ENCODE assay signal across 19 cellular contexts in the genomic region with DNA sequence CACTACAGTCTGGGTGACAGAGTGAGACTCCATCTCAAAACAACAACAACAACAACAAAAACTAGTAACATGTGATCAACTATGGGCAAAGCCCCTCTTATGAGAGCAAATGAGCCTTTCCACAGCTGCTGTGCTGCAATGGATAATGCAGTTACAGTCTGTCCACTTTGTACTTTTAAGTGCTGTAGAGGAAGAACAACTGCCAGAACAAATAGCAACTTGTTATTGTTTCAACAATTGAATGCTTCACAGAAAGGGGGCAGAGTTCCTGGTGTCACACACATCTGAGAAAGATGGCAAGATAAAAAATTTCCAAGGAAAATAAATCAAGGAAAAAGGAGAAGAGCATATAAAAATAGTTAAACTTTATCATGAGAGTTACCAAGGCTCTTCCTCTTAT.
DNase-seq lines count a peak whose midpoint lies in the region; ATAC-seq, FAIRE-seq and TF ChIP-seq lines count a peak whose summit lies in the region.
"Had no signal": no experiment of that assay in that cellular context is flagged by ENCODE, and none has a peak within 500 bp of the region (broad histone marks: within the 10 kb centered on the region; RNA-seq: fewer than 3 reads in every experiment).

No MANE protein-coding gene starts in this region.

- H4K20me1 ChIP-seq in OCI-LY1 (ENCODE audit: insufficient read depth, low read length), result no peaks in the 10 kb centered on the region
- H4K20me1 ChIP-seq in endothelial cell of umbilical vein (replicated peaks; ENCODE audit: control insufficient read depth, extremely low read depth, insufficient read depth, low read length), result no peaks in the 10 kb centered on the region
- no peaks in the 10 kb centered on the region for H4K20me1 ChIP-seq in osteoblast (ENCODE audit: insufficient read depth, low read length)

- peak; percentile 46 for FAIRE-seq in endothelial cell of umbilical vein (lab: Jason Lieb, UNC)

- no peaks in the 10 kb centered on the region for H3K9me1 ChIP-seq in endothelial cell of umbilical vein (replicated peaks; ENCODE audit: control insufficient read depth, extremely low read depth, insufficient read depth, low read length)

- H3K36me3 ChIP-seq in A673 (ENCODE audit: insufficient read depth, low read length, poor library complexity, severe bottlenecking) (no peaks in the 10 kb centered on the region), OCI-LY1 (ENCODE audit: insufficient read depth, low read length) (no peaks in the 10 kb centered on the region), endothelial cell of umbilical vein (ENCODE audit: control insufficient read depth in 2 of 2, extremely low read depth in 1 of 2, insufficient read depth in 2 of 2, low read length in 2 of 2) (no peaks in the 10 kb centered on the region), osteoblast (ENCODE audit: insufficient read depth, low read length) (no peaks in the 10 kb centered on the region), right lobe of liver (no peaks in the 10 kb centered on the region)
- no peaks in the 10 kb centered on the region for H3K36me3 ChIP-seq in naive thymus-derived CD4-positive, alpha-beta T cell (ENCODE audit: control insufficient read depth in 2 of 3, insufficient read depth in 3 of 3, low read length in 3 of 3)

- DNase-seq in A673 (ENCODE audit: low spot score), result no peak
- DNase-seq in endothelial cell of umbilical vein (ENCODE audit: low read depth, low spot score), result peak; percentile 85
- DNase-seq in osteoblast (ENCODE audit: insufficient read length, low spot score, missing footprints), result no peak
- no peak for DNase-seq in right lobe of liver
- no peak for DNase-seq in naive thymus-derived CD4-positive, alpha-beta T cell
- no peak for DNase-seq in CD14-positive monocyte (ENCODE audit: low spot score)
- DNase-seq: amniotic stem cell; CD8-positive, alpha-beta T cell; left cardiac atrium; NCI-H2081; NCI-H526 treated with DMSO at 0.1 percent for 48 hours; PC-9; T1000; trophoblast cell had no signal

- POLR2A ChIA-PET in A673 (lab: Charles Lee; ENCODE audit: low non-redundant PET) (no interaction called here), endothelial cell of umbilical vein (lab: Charles Lee) (no interaction called here)
- POLR2A ChIA-PET in naive thymus-derived CD4-positive, alpha-beta T cell (lab: Charles Lee), result no interaction called here

- H3F3A ChIP-seq in OCI-LY1 (ENCODE audit: insufficient read depth, low read length), result 0 out of 2 replicates have a peak, but pooled peaks cover 3% of the 10 kb centered on the region

- H3K9ac ChIP-seq in OCI-LY1 (ENCODE audit: low read length), result no peak overlapping the region
- H3K9ac ChIP-seq in endothelial cell of umbilical vein (replicated peaks; ENCODE audit: extremely low read depth, insufficient read depth, low read length), result no peak overlapping the region

- peaks cover 13% of the 10 kb centered on the region for H3K4me1 ChIP-seq in A673 (ENCODE audit: insufficient read depth, low read length, poor library complexity, severe bottlenecking)
- H3K4me1 ChIP-seq in OCI-LY1 (ENCODE audit: insufficient read depth, low read length, severe bottlenecking), result peaks cover 16% of the 10 kb centered on the region
- H3K4me1 ChIP-seq in endothelial cell of umbilical vein (ENCODE audit: control insufficient read depth, extremely low read depth, insufficient read depth, low read length), result peaks cover 15% of the 10 kb centered on the region
- H3K4me1 ChIP-seq in osteoblast (ENCODE audit: insufficient read depth, low read length), result peaks cover 19% of the 10 kb centered on the region
- H3K4me1 ChIP-seq in right lobe of liver, result peaks cover 0 to 11% (median 0%) of the 10 kb centered on the region in 4 donors
- H3K4me1 ChIP-seq in naive thymus-derived CD4-positive, alpha-beta T cell (ENCODE audit: control insufficient read depth in 2 of 2, insufficient read depth in 2 of 2, low read length in 2 of 2), result no peaks in the 10 kb centered on the region

- no peak for TF ChIP-seq POLR2A in endothelial cell of umbilical vein (IDR thresholded peaks at IDR 0.05; ENCODE audit: low read depth, low read length)
- TF ChIP-seq POLR2A in right lobe of liver (IDR thresholded peaks at IDR 0.05), result no peak

- no peak overlapping the region for H2AFZ ChIP-seq in OCI-LY1 (ENCODE audit: low read length)
- H2AFZ ChIP-seq in endothelial cell of umbilical vein (ENCODE audit: low read depth, low read length), result no peak overlapping the region
- H2AFZ ChIP-seq in osteoblast (ENCODE audit: low read length), result no peak overlapping the region
- H2AFZ ChIP-seq: PC-9 had no signal

- H3K79me2 ChIP-seq in OCI-LY1 (ENCODE audit: insufficient read depth, low read length) (no peaks in the 10 kb centered on the region), endothelial cell of umbilical vein (ENCODE audit: control insufficient read depth, insufficient read depth, low read length) (no peaks in the 10 kb centered on the region), osteoblast (ENCODE audit: insufficient read depth, low read length) (no peaks in the 10 kb centered on the region)

- H3K4me3 ChIP-seq in A673 (ENCODE audit: low read depth, low read length, poor library complexity, severe bottlenecking) (no peak overlapping the region), OCI-LY1 (ENCODE audit: low read depth, low read length, poor library complexity, severe bottlenecking) (no peak overlapping the region), endothelial cell of umbilical vein (replicated peaks in 1 of 3; ENCODE audit: insufficient read depth in 1 of 3, low read depth in 1 of 3, low read length in 3 of 3) (no peak overlapping the region), osteoblast (ENCODE audit: insufficient read depth, low read length) (no peak overlapping the region), right lobe of liver (no peak overlapping the region)
- H3K4me3 ChIP-seq in naive thymus-derived CD4-positive, alpha-beta T cell (ENCODE audit: low read length), result no peak overlapping the region
- H3K4me3 ChIP-seq: PC-9 had no signal

- no peaks in the 10 kb centered on the region for H3K9me3 Mint-ChIP-seq in naive thymus-derived CD4-positive, alpha-beta T cell
- H3K9me3 Mint-ChIP-seq in CD14-positive monocyte, result peaks cover 0 to 3% (median 0%) of the 10 kb centered on the region in 7 donors
- H3K9me3 Mint-ChIP-seq: activated T-helper 17 cell treated with anti-CD3 and anti-CD28 coated beads, Interleukin-2, amount 50 U/mL, for 72 hours; CD8-positive, alpha-beta T cell; stimulated activated effector memory CD8-positive, alpha-beta T cell treated with anti-CD3 and anti-CD28 coated beads, Interleukin-12 subunit alpha, Interleukin-12 subunit beta, amount 100 ng/mL, for 72 hours had no signal

- TF ChIP-seq CTCF in A673 (conservative IDR thresholded peaks at IDR 0.05; ENCODE audit: low read depth, low read length) (0 out of 2 replicates have a peak, but pooled peaks have one; percentile 13), OCI-LY1 (IDR thresholded peaks at IDR 0.05; ENCODE audit: low read length) (no peak), endothelial cell of umbilical vein (IDR thresholded peaks at IDR 0.05; ENCODE audit: extremely low read depth in 1 of 2, insufficient read depth in 1 of 2, low read depth in 1 of 2, low read length in 2 of 2) (peak in 1 of 2 donors; percentile 4), osteoblast (IDR thresholded peaks at IDR 0.05; ENCODE audit: extremely low read depth, low read depth, low read length) (peak; percentile 21), right lobe of liver (IDR thresholded peaks at IDR 0.05) (no peak), CD14-positive monocyte (IDR thresholded peaks at IDR 0.05) (no peak)

- intact Hi-C loops in A673 (cut with micrococcal nuclease; ENCODE audit: unreplicated experiment), result no loop called here
- intact Hi-C loops in endothelial cell of umbilical vein (cut with micrococcal nuclease), result no loop called here
- intact Hi-C loops in right lobe of liver (cut with DNase I), result no loop called here
- intact Hi-C loops in naive thymus-derived CD4-positive, alpha-beta T cell (cut with micrococcal nuclease), result no loop called here
- intact Hi-C loops in CD14-positive monocyte (cut with micrococcal nuclease), result no loop called here

- CTCF ChIA-PET in A673 (lab: Charles Lee), result no interaction called here
- CTCF ChIA-PET in endothelial cell of umbilical vein (lab: Charles Lee), result interaction anchor here (0.7 to 2.6 kb wide), 7 partner anchors 14 to 63 kb away, joined by 3 to 10 read pairs (median 4); no protein-coding TSS in a partner anchor
- CTCF ChIA-PET in naive thymus-derived CD4-positive, alpha-beta T cell (lab: Charles Lee), result no interaction called here

- H3K9me3 ChIP-seq in A673 (ENCODE audit: low read depth, low read length, poor library complexity, severe bottlenecking) (no peaks in the 10 kb centered on the region), OCI-LY1 (ENCODE audit: low read length) (no peaks in the 10 kb centered on the region), endothelial cell of umbilical vein (replicated peaks; ENCODE audit: control insufficient read depth, insufficient read depth, low read length) (no peaks in the 10 kb centered on the region), osteoblast (ENCODE audit: low read depth, low read length) (no peaks in the 10 kb centered on the region), right lobe of liver (no peaks in the 10 kb centered on the region)
- H3K9me3 ChIP-seq in naive thymus-derived CD4-positive, alpha-beta T cell (ENCODE audit: control insufficient read depth in 2 of 3, low read length in 3 of 3), result no peaks in the 10 kb centered on the region

- no TSS peak for BruUV-seq in A673 (replicated peaks; lab: Mats Ljungman, UMichigan)
- BruUV-seq in endothelial cell of umbilical vein (replicated peaks; lab: Mats Ljungman, UMichigan), result no TSS peak

- H3K27ac ChIP-seq in A673 (ENCODE audit: low read depth, low read length, poor library complexity, severe bottlenecking), result no peak overlapping the region
- H3K27ac ChIP-seq in OCI-LY1 (ENCODE audit: low read depth, low read length, poor library complexity, severe bottlenecking), result peak overlapping the region; percentile 29
- peak overlapping the region; percentile 45 for H3K27ac ChIP-seq in endothelial cell of umbilical vein (ENCODE audit: insufficient read depth, low read depth, low read length)
- H3K27ac ChIP-seq in osteoblast (ENCODE audit: low read depth, low read length), result no peak overlapping the region
- H3K27ac ChIP-seq in right lobe of liver, result no peak overlapping the region
- no peak overlapping the region for H3K27ac ChIP-seq in naive thymus-derived CD4-positive, alpha-beta T cell (ENCODE audit: low read depth, low read length)
- H3K27ac ChIP-seq: PC-9 had no signal

- no peak overlapping the region for H3K4me3 Mint-ChIP-seq in naive thymus-derived CD4-positive, alpha-beta T cell
- no peak overlapping the region for H3K4me3 Mint-ChIP-seq in CD14-positive monocyte
- H3K4me3 Mint-ChIP-seq: activated T-helper 17 cell treated with anti-CD3 and anti-CD28 coated beads, Interleukin-2, amount 50 U/mL, for 72 hours; CD8-positive, alpha-beta T cell; stimulated activated effector memory CD8-positive, alpha-beta T cell treated with anti-CD3 and anti-CD28 coated beads, Interleukin-12 subunit alpha, Interleukin-12 subunit beta, amount 100 ng/mL, for 72 hours had no signal

- H3K4me1 Mint-ChIP-seq in naive thymus-derived CD4-positive, alpha-beta T cell, result no peaks in the 10 kb centered on the region
- H3K4me1 Mint-ChIP-seq in CD14-positive monocyte, result no peaks in the 10 kb centered on the region
- H3K4me1 Mint-ChIP-seq: activated T-helper 17 cell treated with anti-CD3 and anti-CD28 coated beads, Interleukin-2, amount 50 U/mL, for 72 hours; stimulated activated effector memory CD8-positive, alpha-beta T cell treated with anti-CD3 and anti-CD28 coated beads, Interleukin-12 subunit alpha, Interleukin-12 subunit beta, amount 100 ng/mL, for 72 hours had no signal

- H3K27me3 ChIP-seq in A673 (replicated peaks; ENCODE audit: insufficient read depth, low read depth, low read length, poor library complexity) (no peaks in the 10 kb centered on the region), OCI-LY1 (ENCODE audit: insufficient read depth, low read length) (no peaks in the 10 kb centered on the region), endothelial cell of umbilical vein (ENCODE audit: control insufficient read depth in 2 of 2, insufficient read depth in 2 of 2, low read length in 2 of 2) (no peaks in the 10 kb centered on the region), osteoblast (ENCODE audit: insufficient read depth, low read length) (no peaks in the 10 kb centered on the region), right lobe of liver (no peaks in the 10 kb centered on the region)
- H3K27me3 ChIP-seq in naive thymus-derived CD4-positive, alpha-beta T cell (ENCODE audit: control insufficient read depth in 2 of 2, insufficient read depth in 2 of 2, low read length in 2 of 2), result no peaks in the 10 kb centered on the region

- dilution Hi-C loops in endothelial cell of umbilical vein (cut with MboI; ENCODE audit: extremely low pct_ligation_motif_present, low sequenced_read_pairs), result no loop called here

- no peak overlapping the region for H3K27ac Mint-ChIP-seq in naive thymus-derived CD4-positive, alpha-beta T cell
- H3K27ac Mint-ChIP-seq in CD14-positive monocyte, result no peak overlapping the region
- H3K27ac Mint-ChIP-seq: activated T-helper 17 cell treated with anti-CD3 and anti-CD28 coated beads, Interleukin-2, amount 50 U/mL, for 72 hours; CD8-positive, alpha-beta T cell; progenitor cell of endocrine pancreas; stimulated activated effector memory CD8-positive, alpha-beta T cell treated with anti-CD3 and anti-CD28 coated beads, Interleukin-12 subunit alpha, Interleukin-12 subunit beta, amount 100 ng/mL, for 72 hours had no signal

- H3K36me3 Mint-ChIP-seq in naive thymus-derived CD4-positive, alpha-beta T cell, result peaks cover 0 to 22% (median 4%) of the 10 kb centered on the region in 5 donors
- peaks cover 2 to 9% of the 10 kb centered on the region in 2 donors for H3K36me3 Mint-ChIP-seq in CD14-positive monocyte
- H3K36me3 Mint-ChIP-seq: stimulated activated effector memory CD8-positive, alpha-beta T cell treated with anti-CD3 and anti-CD28 coated beads, Interleukin-12 subunit alpha, Interleukin-12 subunit beta, amount 100 ng/mL, for 72 hours had no signal

- H3K4me2 ChIP-seq in OCI-LY1 (ENCODE audit: low read length) (no peak overlapping the region), endothelial cell of umbilical vein (ENCODE audit: insufficient read depth, low read length) (peak overlapping the region; percentile 38), osteoblast (ENCODE audit: insufficient read depth, low read length) (no peak overlapping the region)
- H3K4me2 ChIP-seq: PC-9 had no signal

- H3K27me3 Mint-ChIP-seq in naive thymus-derived CD4-positive, alpha-beta T cell, result no peaks in the 10 kb centered on the region
- peaks cover 0 to 2% (median 0%) of the 10 kb centered on the region in 3 donors for H3K27me3 Mint-ChIP-seq in CD14-positive monocyte (ENCODE audit: low read depth in 3 of 3)
- H3K27me3 Mint-ChIP-seq: activated T-helper 17 cell treated with anti-CD3 and anti-CD28 coated beads, Interleukin-2, amount 50 U/mL, for 72 hours; progenitor cell of endocrine pancreas had no signal

- H3K9me2 ChIP-seq in OCI-LY1 (ENCODE audit: low read depth, low read length), result no peaks in the 10 kb centered on the region

- ATAC-seq in right lobe of liver, result no peak
- ATAC-seq in HG03521 (IDR thresholded peaks at IDR 0.05; ENCODE audit: unreplicated experiment), result no peak
- no peak for ATAC-seq in naive thymus-derived CD4-positive, alpha-beta T cell
- ATAC-seq: activated T-helper 17 cell treated with anti-CD3 and anti-CD28 coated beads, Interleukin-2, amount 50 U/mL, for 72 hours; CD8-positive, alpha-beta T cell; left cardiac atrium; stimulated activated effector memory CD8-positive, alpha-beta T cell treated with anti-CD3 and anti-CD28 coated beads, Interleukin-12 subunit alpha, Interleukin-12 subunit beta, amount 100 ng/mL, for 72 hours had no signal

Comparison
In these comparisons a context has a peak if more than half of its experiments do, and no peak if none do; other contexts are left out.
1. H3K27ac ChIP-seq: peak in OCI-LY1 (single experiment) and endothelial cell of umbilical vein (single experiment); none in A673 (single experiment), osteoblast (single experiment), right lobe of liver (0 of 3) and naive thymus-derived CD4-positive, alpha-beta T cell (single experiment).
2. CTCF ChIP-seq: peak in A673 (single experiment) and osteoblast (single experiment); none in OCI-LY1 (single experiment), right lobe of liver (0 of 4) and CD14-positive monocyte (single experiment).